8 cellular contexts compared by ENCODE assay signal in the genomic region with DNA sequence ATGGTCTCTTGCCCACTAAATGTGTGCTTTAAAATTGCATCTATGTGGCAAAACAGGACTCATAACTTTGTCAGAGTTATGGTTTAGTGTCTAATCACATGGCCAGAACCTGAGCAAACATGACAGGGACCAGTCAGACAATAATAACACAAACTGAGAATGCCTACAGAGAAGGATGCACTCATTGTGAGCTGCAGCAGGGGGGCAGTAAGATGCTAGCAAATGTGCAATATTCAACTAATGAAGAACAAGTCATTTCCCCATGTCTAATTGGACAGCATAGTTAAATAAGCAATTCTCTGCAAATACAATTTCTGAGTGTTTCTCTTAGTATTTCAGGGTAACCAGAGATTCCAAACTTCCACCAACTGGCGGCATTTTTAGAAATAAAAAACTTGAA. TPM values are rescaled to one million over a fixed set of nuclear protein-coding genes. Genes with fewer than 3 reads are reported as not detected.
DNase-seq lines count a peak whose midpoint lies in the region; ATAC-seq and TF ChIP-seq lines count a peak whose summit lies in the region.
"Had no signal": no experiment of that assay in that cellular context is flagged by ENCODE, and none has a peak within 500 bp of the region (broad histone marks: within the 10 kb centered on the region; RNA-seq: fewer than 3 reads in every experiment).

No MANE protein-coding gene starts in this region.

- no peaks in the 10 kb centered on the region for H3K36me3 Mint-ChIP-seq in nephron progenitor cell (ENCODE audit: low read depth)

- H3K4me1 Mint-ChIP-seq in nephron progenitor cell, result peaks cover 6% of the 10 kb centered on the region

- peak; percentile 42 for TF ChIP-seq CTCF in astrocyte of the spinal cord (IDR thresholded peaks at IDR 0.05; ENCODE audit: low read depth, low read length)
- peak; percentile 50 for TF ChIP-seq CTCF in nephron progenitor cell (IDR thresholded peaks at IDR 0.05)
- TF ChIP-seq CTCF in gastroesophageal sphincter (IDR thresholded peaks at IDR 0.05), result no peak

- H3K36me3 ChIP-seq in gastroesophageal sphincter, result no peaks in the 10 kb centered on the region

- no peaks in the 10 kb centered on the region for H3K27me3 ChIP-seq in gastroesophageal sphincter

- 88 to 100% methylated on average over 1 of the region's 1 CpG for WGBS in gastroesophageal sphincter (ENCODE audit: low coverage in 1 of 2), 2 donors

- H3K4me3 ChIP-seq in astrocyte of the spinal cord (ENCODE audit: low read depth, low read length) (no peak overlapping the region), gastroesophageal sphincter (no peak overlapping the region)
- H3K4me3 ChIP-seq: mucosa of descending colon had no signal

- TF ChIP-seq POLR2A in gastroesophageal sphincter (IDR thresholded peaks at IDR 0.05), result no peak

- no peaks in the 10 kb centered on the region for H3K9me3 ChIP-seq in gastroesophageal sphincter
- H3K9me3 ChIP-seq: mucosa of descending colon had no signal

- no peak overlapping the region for H3K27ac ChIP-seq in gastroesophageal sphincter

- TF ChIP-seq EP300 in gastroesophageal sphincter (IDR thresholded peaks at IDR 0.05), result no peak

- in situ Hi-C loops in astrocyte of the spinal cord (cut with HindIII; ENCODE audit: low sequenced_read_pairs), result no loop called here

- peak; percentile 18 for DNase-seq in ELR (ENCODE audit: low read depth)
- DNase-seq in astrocyte of the spinal cord (ENCODE audit: low read depth, low spot score), result no peak
- DNase-seq in nephron progenitor cell, result no peak
- DNase-seq: mucosa of descending colon had no signal

- no peak overlapping the region for H3K4me3 Mint-ChIP-seq in nephron progenitor cell

- no peaks in the 10 kb centered on the region for H3K27me3 Mint-ChIP-seq in nephron progenitor cell (ENCODE audit: low read depth, poor library complexity)

- H3K9me3 Mint-ChIP-seq in nephron progenitor cell, result no peaks in the 10 kb centered on the region

- no peak overlapping the region for H3K27ac Mint-ChIP-seq in nephron progenitor cell

- no peaks in the 10 kb centered on the region for H3K4me1 ChIP-seq in gastroesophageal sphincter

- peak; percentile 63 for ATAC-seq in HG03378 (IDR thresholded peaks at IDR 0.05; ENCODE audit: unreplicated experiment)
- no peak for ATAC-seq in GM19324 (IDR thresholded peaks at IDR 0.05; ENCODE audit: low FRiP score, unreplicated experiment)
- no peak for ATAC-seq in HG03432 (IDR thresholded peaks at IDR 0.05; ENCODE audit: unreplicated experiment)
- ATAC-seq in gastroesophageal sphincter, result no peak
- ATAC-seq: mucosa of descending colon had no signal

RNA-seq across cellular contexts. Expression of gene SPAG17, which starts 30.8 kb away (rescaled TPM):
- 1 to 10 TPM in 1 of 4 donors, under 1 TPM in 3; 0.13 to 2.2 (median 0.42) TPM for total RNA-seq in gastroesophageal sphincter
- total RNA-seq: mucosa of descending colon had no signal

Comparison
In these comparisons a context has a peak if more than half of its experiments do, and no peak if none do; other contexts are left out.
1. CTCF ChIP-seq: peak in astrocyte of the spinal cord (single experiment) and nephron progenitor cell (single experiment); none in gastroesophageal sphincter (0 of 4).